9 cellular contexts compared by ENCODE assay signal in the genomic region with DNA sequence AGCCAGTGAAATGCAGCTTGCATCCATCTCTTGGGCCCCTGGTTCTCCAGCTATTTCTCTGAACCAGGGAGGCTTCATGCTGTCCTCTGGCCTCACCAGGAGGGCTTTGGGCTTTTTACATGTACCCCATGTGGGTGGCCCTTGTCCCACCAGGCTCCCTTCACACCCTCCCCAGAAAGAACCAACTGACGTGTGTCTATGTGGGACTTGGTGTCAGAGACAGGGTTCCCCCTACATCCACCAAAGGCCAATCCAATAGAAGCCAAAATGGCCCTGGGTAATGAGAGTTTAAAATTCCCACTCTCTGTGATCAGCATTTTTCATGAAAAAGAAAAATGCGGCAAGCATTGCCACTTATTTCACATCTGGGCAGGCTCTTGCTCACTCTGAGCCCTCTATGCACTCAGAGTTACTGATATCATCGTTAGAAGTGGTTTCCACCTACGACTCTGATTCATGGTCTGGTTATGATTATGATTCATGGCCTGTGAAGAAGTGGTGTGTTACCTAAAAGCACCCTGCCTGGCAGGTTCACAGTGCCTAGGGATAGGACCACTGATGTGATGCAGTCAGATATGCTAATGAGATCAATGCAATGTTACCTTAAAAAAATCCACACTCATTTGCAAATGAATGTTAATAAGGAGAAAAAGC.
DNase-seq lines count a peak whose midpoint lies in the region; ATAC-seq, FAIRE-seq and TF ChIP-seq lines count a peak whose summit lies in the region.
"Had no signal": no experiment of that assay in that cellular context is flagged by ENCODE, and none has a peak within 500 bp of the region (broad histone marks: within the 10 kb centered on the region; RNA-seq: fewer than 3 reads in every experiment).

No MANE protein-coding gene starts in this region.

- DNase-seq in H54 (ENCODE audit: insufficient read length, low spot score), result peak; percentile 61
- DNase-seq in epithelial cell of prostate (ENCODE audit: low read depth, low spot score), result peak; percentile 92
- DNase-seq in stimulated activated CD4-positive, alpha-beta T cell treated with anti-CD3 and anti-CD28 coated beads, TNF-alpha, amount 100 ng/mL, for 48 hours (ENCODE audit: low read depth in 3 of 3), result peak; percentile 14 to 46 (median 17)
- no peak for DNase-seq in hepatocyte (ENCODE audit: low spot score)
- DNase-seq: cerebellar nuclear complex, heart left ventricle had no signal

- H3K27ac ChIP-seq in epithelial cell of prostate (peak overlapping the region; percentile 75), hepatocyte (no peak overlapping the region)
- H3K27ac ChIP-seq: heart left ventricle had no signal

- H3K36me3 ChIP-seq in hepatocyte (replicated peaks; ENCODE audit: insufficient read depth, low read depth), result no peaks in the 10 kb centered on the region
- H3K36me3 ChIP-seq: heart left ventricle had no signal

- TF ChIP-seq CTCF in hepatocyte (IDR thresholded peaks at IDR 0.05; ENCODE audit: poor library complexity), result no peak

- H2AFZ ChIP-seq in hepatocyte, result no peak overlapping the region

- no peaks in the 10 kb centered on the region for H3K9me3 ChIP-seq in hepatocyte (ENCODE audit: low read depth)

- H3K4me3 ChIP-seq in hepatocyte, result no peak overlapping the region
- H3K4me3 ChIP-seq: heart left ventricle had no signal

- ATAC-seq in SK-N-SH treated with all-trans-retinoic acid at 6 μM for 48 hours, result no peak; the same call in 2 of the 3 replicates
- no peak for ATAC-seq in HG03095 (IDR thresholded peaks at IDR 0.05; ENCODE audit: unreplicated experiment)
- no peak for ATAC-seq in GM19467 (IDR thresholded peaks at IDR 0.05; ENCODE audit: unreplicated experiment)
- ATAC-seq: heart left ventricle had no signal

- no peaks in the 10 kb centered on the region for H3K27me3 ChIP-seq in hepatocyte
- H3K27me3 ChIP-seq: heart left ventricle had no signal

- H3K4me2 ChIP-seq in hepatocyte, result no peak overlapping the region

- H3K9me2 ChIP-seq in hepatocyte (replicated peaks; ENCODE audit: insufficient read depth), result no peaks in the 10 kb centered on the region

- no peaks in the 10 kb centered on the region for H4K20me1 ChIP-seq in hepatocyte (ENCODE audit: insufficient read depth, poor library complexity, severe bottlenecking)

- H3K4me1 ChIP-seq in hepatocyte (ENCODE audit: insufficient read depth), result no peaks in the 10 kb centered on the region
- H3K4me1 ChIP-seq: heart left ventricle had no signal

- no peaks in the 10 kb centered on the region for H3K79me2 ChIP-seq in hepatocyte

- peak; percentile 90 for FAIRE-seq in H54 (lab: Jason Lieb, UNC)

- no peak for TF ChIP-seq POLR2A in H54 (IDR thresholded peaks at IDR 0.05; ENCODE audit: low read depth, low read length)

- 82% methylated on average over 4 of the region's 4 CpGs for WGBS in hepatocyte (ENCODE audit: low lambda C conversion rate, missing lambda C conversion rate)

TF ChIP-seq in SK-N-SH treated with all-trans-retinoic acid at 6 μM for 48 hours, 23 proteins besides CTCF, POLR2A, EP300 and RAD21:
- TF ChIP-seq ESRRG (CRISPR knock-in tag; IDR thresholded peaks at IDR 0.05), result no peak
- TF ChIP-seq, protein P1, sequence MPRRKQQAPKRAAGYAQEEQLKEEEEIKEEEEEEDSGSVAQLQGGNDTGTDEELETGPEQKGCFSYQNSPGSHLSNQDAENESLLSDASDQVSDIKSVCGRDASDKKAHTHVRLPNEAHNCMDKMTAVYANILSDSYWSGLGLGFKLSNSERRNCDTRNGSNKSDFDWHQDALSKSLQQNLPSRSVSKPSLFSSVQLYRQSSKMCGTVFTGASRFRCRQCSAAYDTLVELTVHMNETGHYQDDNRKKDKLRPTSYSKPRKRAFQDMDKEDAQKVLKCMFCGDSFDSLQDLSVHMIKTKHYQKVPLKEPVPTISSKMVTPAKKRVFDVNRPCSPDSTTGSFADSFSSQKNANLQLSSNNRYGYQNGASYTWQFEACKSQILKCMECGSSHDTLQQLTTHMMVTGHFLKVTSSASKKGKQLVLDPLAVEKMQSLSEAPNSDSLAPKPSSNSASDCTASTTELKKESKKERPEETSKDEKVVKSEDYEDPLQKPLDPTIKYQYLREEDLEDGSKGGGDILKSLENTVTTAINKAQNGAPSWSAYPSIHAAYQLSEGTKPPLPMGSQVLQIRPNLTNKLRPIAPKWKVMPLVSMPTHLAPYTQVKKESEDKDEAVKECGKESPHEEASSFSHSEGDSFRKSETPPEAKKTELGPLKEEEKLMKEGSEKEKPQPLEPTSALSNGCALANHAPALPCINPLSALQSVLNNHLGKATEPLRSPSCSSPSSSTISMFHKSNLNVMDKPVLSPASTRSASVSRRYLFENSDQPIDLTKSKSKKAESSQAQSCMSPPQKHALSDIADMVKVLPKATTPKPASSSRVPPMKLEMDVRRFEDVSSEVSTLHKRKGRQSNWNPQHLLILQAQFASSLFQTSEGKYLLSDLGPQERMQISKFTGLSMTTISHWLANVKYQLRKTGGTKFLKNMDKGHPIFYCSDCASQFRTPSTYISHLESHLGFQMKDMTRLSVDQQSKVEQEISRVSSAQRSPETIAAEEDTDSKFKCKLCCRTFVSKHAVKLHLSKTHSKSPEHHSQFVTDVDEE (CRISPR knock-in tag; IDR thresholded peaks at IDR 0.05), result 0 out of 2 replicates have a peak, but pooled peaks have one; percentile 12
- TF ChIP-seq ZNF8 (CRISPR knock-in tag; IDR thresholded peaks at IDR 0.05), result no peak
- TF ChIP-seq GLIS3 (CRISPR knock-in tag; IDR thresholded peaks at IDR 0.05), result no peak
- TF ChIP-seq ARNTL (CRISPR knock-in tag; IDR thresholded peaks at IDR 0.05; ENCODE audit: borderline replicate concordance, low read depth), result no peak
- TF ChIP-seq ZC3H10 (CRISPR knock-in tag; IDR thresholded peaks at IDR 0.05), result no peak
- no peak for TF ChIP-seq PATZ1 (CRISPR knock-in tag; IDR thresholded peaks at IDR 0.05; ENCODE audit: borderline replicate concordance)
- TF ChIP-seq, protein P2, sequence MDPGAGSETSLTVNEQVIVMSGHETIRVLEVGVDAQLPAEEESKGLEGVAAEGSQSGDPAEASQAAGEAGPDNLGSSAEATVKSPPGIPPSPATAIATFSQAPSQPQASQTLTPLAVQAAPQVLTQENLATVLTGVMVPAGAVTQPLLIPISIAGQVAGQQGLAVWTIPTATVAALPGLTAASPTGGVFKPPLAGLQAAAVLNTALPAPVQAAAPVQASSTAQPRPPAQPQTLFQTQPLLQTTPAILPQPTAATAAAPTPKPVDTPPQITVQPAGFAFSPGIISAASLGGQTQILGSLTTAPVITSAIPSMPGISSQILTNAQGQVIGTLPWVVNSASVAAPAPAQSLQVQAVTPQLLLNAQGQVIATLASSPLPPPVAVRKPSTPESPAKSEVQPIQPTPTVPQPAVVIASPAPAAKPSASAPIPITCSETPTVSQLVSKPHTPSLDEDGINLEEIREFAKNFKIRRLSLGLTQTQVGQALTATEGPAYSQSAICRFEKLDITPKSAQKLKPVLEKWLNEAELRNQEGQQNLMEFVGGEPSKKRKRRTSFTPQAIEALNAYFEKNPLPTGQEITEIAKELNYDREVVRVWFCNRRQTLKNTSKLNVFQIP (CRISPR knock-in tag; IDR thresholded peaks at IDR 0.05; ENCODE audit: borderline replicate concordance, low read depth), result no peak
- TF ChIP-seq ISL1 (CRISPR knock-in tag; IDR thresholded peaks at IDR 0.05), result peak; percentile 37
- no peak for TF ChIP-seq CSDC2 (CRISPR knock-in tag; IDR thresholded peaks at IDR 0.05)
- TF ChIP-seq SNAI2 (CRISPR knock-in tag; IDR thresholded peaks at IDR 0.05), result no peak
- 0 out of 2 replicates have a peak, but pooled peaks have one; percentile 31 for TF ChIP-seq ZFP3 (CRISPR knock-in tag; IDR thresholded peaks at IDR 0.05)
- TF ChIP-seq RARB (CRISPR knock-in tag; IDR thresholded peaks at IDR 0.05), result no peak
- TF ChIP-seq TOX (CRISPR knock-in tag; IDR thresholded peaks at IDR 0.05; ENCODE audit: borderline replicate concordance), result no peak
- TF ChIP-seq ZNF565 (CRISPR knock-in tag; conservative IDR thresholded peaks at IDR 0.05; ENCODE audit: low read depth), result no peak
- TF ChIP-seq ZFP30 (CRISPR knock-in tag; IDR thresholded peaks at IDR 0.05), result no peak
- TF ChIP-seq TCF4 (CRISPR knock-in tag; IDR thresholded peaks at IDR 0.05; ENCODE audit: borderline replicate concordance), result peak; percentile 14; the same call in 1 of the 2 replicates
- no peak for TF ChIP-seq PPARA (CRISPR knock-in tag; IDR thresholded peaks at IDR 0.05; ENCODE audit: borderline replicate concordance)
